28 cellular contexts compared by ENCODE assay signal in the genomic region with DNA sequence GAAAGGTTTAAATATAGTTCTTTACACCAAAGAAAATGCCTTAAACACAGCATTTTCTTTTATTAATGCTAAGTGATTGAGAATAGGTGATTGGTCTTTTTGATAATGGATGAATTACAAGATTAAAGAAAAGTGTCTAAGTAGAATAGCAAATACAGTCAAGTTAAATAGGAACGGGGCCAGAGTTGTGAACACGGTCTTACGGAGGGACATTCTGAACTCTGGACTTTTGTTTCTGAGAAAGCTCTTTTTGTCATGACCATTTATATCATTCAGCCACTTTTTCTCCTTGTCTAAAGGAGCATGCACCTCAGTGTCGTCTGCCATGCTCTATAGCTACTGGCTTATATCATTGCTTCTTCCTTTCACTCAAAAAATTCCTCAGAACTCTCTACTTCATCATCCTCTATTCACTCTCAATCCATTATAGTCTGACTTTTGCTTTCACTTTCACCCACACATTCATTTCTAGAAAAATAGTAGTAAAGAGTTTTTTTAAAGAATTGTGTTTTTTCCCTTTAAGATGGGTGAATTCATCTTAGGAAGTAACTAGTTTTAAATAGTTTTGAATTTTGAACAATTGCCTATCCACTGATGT.
DNase-seq lines count a peak whose midpoint lies in the region; ATAC-seq and TF ChIP-seq lines count a peak whose summit lies in the region.
"Had no signal": no experiment of that assay in that cellular context is flagged by ENCODE, and none has a peak within 500 bp of the region (broad histone marks: within the 10 kb centered on the region; RNA-seq: fewer than 3 reads in every experiment).

No MANE protein-coding gene starts in this region.

- peak overlapping the region; percentile 36 for H3K4me3 ChIP-seq in AG10803 (ENCODE audit: low read length)
- H3K4me3 ChIP-seq in MG63, result peak overlapping the region; percentile 30
- H3K4me3 ChIP-seq in dorsolateral prefrontal cortex, result peak overlapping the region in 48 of 59 donors; percentile 1 to 59 (median 31)
- H3K4me3 ChIP-seq in muscle layer of duodenum (ENCODE audit: low read depth in 1 of 2, low read length in 2 of 2), result peak overlapping the region; percentile 21 to 42
- peak overlapping the region in 1 of 2 donors; percentile 23 for H3K4me3 ChIP-seq in gastroesophageal sphincter
- H3K4me3 ChIP-seq: BLaER1, upper lobe of right lung had no signal

- H3K27me3 ChIP-seq in MG63 (no peaks in the 10 kb centered on the region), dorsolateral prefrontal cortex (peaks cover 0 to 4% (median 0%) of the 10 kb centered on the region in 45 donors), muscle layer of duodenum (ENCODE audit: low read depth, low read length) (no peaks in the 10 kb centered on the region), gastroesophageal sphincter (no peaks in the 10 kb centered on the region)
- H3K27me3 ChIP-seq: BLaER1, spleen, upper lobe of right lung had no signal

- H3K9me3 ChIP-seq in MG63 (no peaks in the 10 kb centered on the region; the same call in 1 of the 2 replicates), muscle layer of duodenum (ENCODE audit: control insufficient read depth in 1 of 2, low read length in 2 of 2) (peaks cover 0 to 3% of the 10 kb centered on the region in 2 donors), gastroesophageal sphincter (no peaks in the 10 kb centered on the region)
- H3K9me3 ChIP-seq: SK-N-SH, upper lobe of right lung had no signal

- intact Hi-C loops in dorsolateral prefrontal cortex (cut with DNase I), result no loop called here

- ATAC-seq in gastroesophageal sphincter (no peak), HG02759 (IDR thresholded peaks at IDR 0.05; ENCODE audit: unreplicated experiment) (no peak)
- ATAC-seq: activated CD4-positive, alpha-beta T cell treated with anti-CD3 and anti-CD28 coated beads for 36 hours; effector memory CD8-positive, alpha-beta T cell; esophagus mucosa; natural killer cell; T-helper 17 cell; upper lobe of right lung had no signal

- TF ChIP-seq POLR2A in gastroesophageal sphincter (IDR thresholded peaks at IDR 0.05), result no peak

- H3K4me1 ChIP-seq in muscle layer of duodenum (ENCODE audit: control insufficient read depth in 1 of 2, insufficient read depth in 2 of 2, low read length in 2 of 2), result no peaks in the 10 kb centered on the region
- H3K4me1 ChIP-seq in gastroesophageal sphincter, result no peaks in the 10 kb centered on the region
- H3K4me1 ChIP-seq: BLaER1, spleen, upper lobe of right lung had no signal

- TF ChIP-seq EP300 in gastroesophageal sphincter (IDR thresholded peaks at IDR 0.05), result no peak

- H3K27ac ChIP-seq in dorsolateral prefrontal cortex, result no peak overlapping the region
- no peak overlapping the region for H3K27ac ChIP-seq in muscle layer of duodenum (ENCODE audit: low read length)
- H3K27ac ChIP-seq in gastroesophageal sphincter, result no peak overlapping the region
- H3K27ac ChIP-seq: BLaER1, upper lobe of right lung had no signal

- 29 to 39% methylated on average over 4 of the region's 4 CpGs for WGBS in gastroesophageal sphincter (ENCODE audit: low coverage in 1 of 2), 2 donors

- H3K36me3 ChIP-seq in MG63, result no peaks in the 10 kb centered on the region
- no peaks in the 10 kb centered on the region for H3K36me3 ChIP-seq in muscle layer of duodenum (ENCODE audit: control insufficient read depth in 1 of 2, insufficient read depth in 2 of 2, low read length in 2 of 2)
- H3K36me3 ChIP-seq in gastroesophageal sphincter, result no peaks in the 10 kb centered on the region
- H3K36me3 ChIP-seq: BLaER1, spleen, upper lobe of right lung had no signal

- no peak for TF ChIP-seq CTCF in AG10803 (conservative IDR thresholded peaks at IDR 0.05; ENCODE audit: low read length)
- TF ChIP-seq CTCF in dorsolateral prefrontal cortex (IDR thresholded peaks at IDR 0.05 in 54 of 56, conservative IDR thresholded peaks at IDR 0.05 in 2 of 56; ENCODE audit: low read depth in 1 of 56, partially characterized antibody in 56 of 56), result no peak
- TF ChIP-seq CTCF in gastroesophageal sphincter (IDR thresholded peaks at IDR 0.05), result no peak

- DNase-seq in AG10803 (ENCODE audit: low read depth) (no peak), MG63 (no peak), dorsolateral prefrontal cortex (no peak), retina (no peak), cortex of kidney (lab: John Stamatoyannopoulos, UW) (no peak)
- DNase-seq: activated CD4-positive, alpha-beta T cell treated with anti-CD3 and anti-CD28 coated beads for 36 hours; activated T-cell treated with anti-CD3 and anti-CD28 coated beads, Interleukin-2, amount 50 U/mL, for 24 hours; COR-L47; DMS53; effector memory CD8-positive, alpha-beta T cell; hypothalamus; immature natural killer cell; natural killer cell; NCI-H1417 treated with DMSO at 0.1 percent for 48 hours; NCI-H2081 treated with DMSO at 0.1 percent for 48 hours; NCI-H345; NCI-H774; occipital lobe; SK-N-SH; spleen; stimulated activated CD4-positive, alpha-beta T cell treated with anti-CD3 and anti-CD28 coated beads, Interleukin-4, amount 100 ng/mL, for 1 hour; T-helper 17 cell; upper lobe of right lung had no signal
